In genomic region chr16:50743575-50744225, GRCh38 we compare ENCODE assay signal across 10 cellular contexts. TPM values are rescaled to one million over a fixed set of nuclear protein-coding genes. Genes with fewer than 3 reads are reported as not detected.
DNase-seq lines count a peak whose midpoint lies in the region; ATAC-seq and TF ChIP-seq lines count a peak whose summit lies in the region.
"Had no signal": no experiment of that assay in that cellular context is flagged by ENCODE, and none has a peak within 500 bp of the region (broad histone marks: within the 10 kb centered on the region; RNA-seq: fewer than 3 reads in every experiment).

No MANE protein-coding gene starts in this region.

- peak overlapping the region; percentile 91 for H3K27ac Mint-ChIP-seq in activated naive CD8-positive, alpha-beta T cell treated with anti-CD3 and anti-CD28 coated beads, Interleukin-2, amount 50 U/mL, for 24 hours

- no peak for TF ChIP-seq CTCF in lower lobe of right lung (IDR thresholded peaks at IDR 0.05)
- TF ChIP-seq CTCF in suprapubic skin (IDR thresholded peaks at IDR 0.05) = no peak

- DNase-seq in activated T-cell treated with anti-CD3 and anti-CD28 coated beads, Interleukin-2, amount 50 U/mL, for 4 hours = no peak
- DNase-seq in activated T-cell treated with anti-CD3 and anti-CD28 coated beads, Interleukin-2, amount 50 U/mL, for 1 hour = no peak
- no peak for DNase-seq in activated naive CD8-positive, alpha-beta T cell treated with anti-CD3 and anti-CD28 coated beads, Interleukin-2, amount 50 U/mL, for 24 hours
- DNase-seq in lower lobe of right lung (no peak), suprapubic skin (ENCODE audit: low spot score in 2 of 2) (no peak), middle frontal gyrus (ENCODE audit: extremely low spot score, low spot score) (no peak)
- DNase-seq in stimulated activated naive CD4-positive, alpha-beta T cell treated with Interleukin-2 at 50 U/mL for 16 hours (lab: John Stamatoyannopoulos, UW) = no peak
- DNase-seq: NCI-H146 had no signal

- ATAC-seq in activated T-cell treated with anti-CD3 and anti-CD28 coated beads, Interleukin-2, amount 50 U/mL, for 4 hours = no peak
- no peak for ATAC-seq in activated naive CD8-positive, alpha-beta T cell treated with anti-CD3 and anti-CD28 coated beads, Interleukin-2, amount 50 U/mL, for 24 hours
- ATAC-seq in lower lobe of right lung (no peak), HG03457 (IDR thresholded peaks at IDR 0.05; ENCODE audit: unreplicated experiment) (no peak)

- H3K4me3 ChIP-seq in lower lobe of right lung = peak overlapping the region; percentile 77
- no peak overlapping the region for H3K4me3 ChIP-seq in suprapubic skin
- H3K4me3 ChIP-seq: SK-N-MC had no signal

- TF ChIP-seq POLR2A in suprapubic skin (IDR thresholded peaks at IDR 0.05) = no peak

- TF ChIP-seq EP300 in suprapubic skin (IDR thresholded peaks at IDR 0.05) = no peak

- intact Hi-C loops in lower lobe of right lung (cut with DNase I) = no loop called here

- H3K27me3 Mint-ChIP-seq in activated T-cell treated with anti-CD3 and anti-CD28 coated beads, Interleukin-2, amount 50 U/mL, for 4 hours (ENCODE audit: low read depth) = no peaks in the 10 kb centered on the region
- H3K27me3 Mint-ChIP-seq in activated naive CD8-positive, alpha-beta T cell treated with anti-CD3 and anti-CD28 coated beads, Interleukin-2, amount 50 U/mL, for 24 hours = peaks cover 1% of the 10 kb centered on the region

- WGBS in suprapubic skin = 48% methylated on average over 3 of the region's 3 CpGs

- peaks cover 21% of the 10 kb centered on the region for H3K36me3 Mint-ChIP-seq in activated T-cell treated with anti-CD3 and anti-CD28 coated beads, Interleukin-2, amount 50 U/mL, for 4 hours (ENCODE audit: insufficient read depth)
- H3K36me3 Mint-ChIP-seq in activated naive CD8-positive, alpha-beta T cell treated with anti-CD3 and anti-CD28 coated beads, Interleukin-2, amount 50 U/mL, for 24 hours (ENCODE audit: low read depth) = peaks cover 24% of the 10 kb centered on the region

- H3K9me3 ChIP-seq in lower lobe of right lung (no peaks in the 10 kb centered on the region), suprapubic skin (no peaks in the 10 kb centered on the region)

- H3K36me3 ChIP-seq in lower lobe of right lung (peaks cover 13% of the 10 kb centered on the region), suprapubic skin (no peaks in the 10 kb centered on the region)

- H3K27ac ChIP-seq in lower lobe of right lung = peak overlapping the region; percentile 34
- peak overlapping the region; percentile 93 for H3K27ac ChIP-seq in suprapubic skin
- H3K27ac ChIP-seq: SK-N-MC had no signal

- H3K4me3 Mint-ChIP-seq in activated T-cell treated with anti-CD3 and anti-CD28 coated beads, Interleukin-2, amount 50 U/mL, for 4 hours = peak overlapping the region; percentile 89
- peak overlapping the region; percentile 87 for H3K4me3 Mint-ChIP-seq in activated naive CD8-positive, alpha-beta T cell treated with anti-CD3 and anti-CD28 coated beads, Interleukin-2, amount 50 U/mL, for 24 hours

- no peaks in the 10 kb centered on the region for H3K9me3 Mint-ChIP-seq in activated T-cell treated with anti-CD3 and anti-CD28 coated beads, Interleukin-2, amount 50 U/mL, for 4 hours
- H3K9me3 Mint-ChIP-seq in activated naive CD8-positive, alpha-beta T cell treated with anti-CD3 and anti-CD28 coated beads, Interleukin-2, amount 50 U/mL, for 24 hours = no peaks in the 10 kb centered on the region

- H3K4me1 ChIP-seq in lower lobe of right lung (peaks cover 54% of the 10 kb centered on the region), suprapubic skin (peaks cover 39% of the 10 kb centered on the region)

- H3K27me3 ChIP-seq in lower lobe of right lung (ENCODE audit: low read depth) (no peaks in the 10 kb centered on the region), suprapubic skin (no peaks in the 10 kb centered on the region)

- peaks cover 58% of the 10 kb centered on the region for H3K4me1 Mint-ChIP-seq in activated T-cell treated with anti-CD3 and anti-CD28 coated beads, Interleukin-2, amount 50 U/mL, for 4 hours (ENCODE audit: low read depth)
- H3K4me1 Mint-ChIP-seq in activated naive CD8-positive, alpha-beta T cell treated with anti-CD3 and anti-CD28 coated beads, Interleukin-2, amount 50 U/mL, for 24 hours = peaks cover 71% of the 10 kb centered on the region

RNA-seq across cellular contexts. Expression of gene CYLD, which starts 1.8 kb away (rescaled TPM):
- 100 to 1,000 TPM in 1 of 3 donors, 10 to 100 TPM in 2; 84.5 to 133 (median 88.4) TPM for total RNA-seq in activated T-cell treated with anti-CD3 and anti-CD28 coated beads, Interleukin-2, amount 50 U/mL, for 4 hours
- total RNA-seq in lower lobe of right lung (45.8 TPM), suprapubic skin (10 to 100 TPM; 31.1 to 77.6 (median 50.2) TPM)

RNA-seq across cellular contexts. Expression of gene NOD2, which starts 50.3 kb away (rescaled TPM):
- 1 to 10 TPM; 2.9 to 6.2 (median 3.9) TPM for total RNA-seq in activated T-cell treated with anti-CD3 and anti-CD28 coated beads, Interleukin-2, amount 50 U/mL, for 4 hours
- total RNA-seq in lower lobe of right lung (13.2 TPM), suprapubic skin (10 to 100 TPM; 33.8 to 66.2 (median 48.6) TPM)
